ENCODE assay signal across 13 cellular contexts in the genomic region with DNA sequence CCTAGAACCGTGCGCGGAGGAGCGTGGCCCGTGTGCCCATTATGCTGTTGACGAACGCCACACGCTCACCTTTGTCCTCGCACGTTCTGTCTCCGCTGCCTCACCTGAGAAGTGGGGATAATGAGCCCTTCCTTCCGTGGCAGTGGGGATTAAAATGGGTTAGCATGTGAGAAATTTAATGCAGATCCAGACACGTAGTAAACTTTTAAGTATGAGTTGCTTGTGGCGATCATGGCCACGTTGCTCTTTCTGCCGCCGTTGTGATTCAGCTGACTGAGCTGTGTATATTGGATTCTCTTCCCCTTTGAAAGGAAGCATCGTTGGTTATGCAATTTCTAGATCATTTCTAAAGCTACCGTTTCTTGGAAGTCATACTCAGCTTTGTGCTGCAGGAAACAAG. TPM values are rescaled to one million over a fixed set of nuclear protein-coding genes. Genes with fewer than 3 reads are reported as not detected.
A peak's percentile ranks its signal among the peaks of the same experiment; 100 is the strongest.
DNase-seq lines count a peak whose midpoint lies in the region; ATAC-seq, FAIRE-seq and TF ChIP-seq lines count a peak whose summit lies in the region.
"Had no signal": no experiment of that assay in that cellular context is flagged by ENCODE, and none has a peak within 500 bp of the region (broad histone marks: within the 10 kb centered on the region; RNA-seq: fewer than 3 reads in every experiment).

No MANE protein-coding gene starts in this region.

- no peaks in the 10 kb centered on the region for H3K27me3 Mint-ChIP-seq in dendritic cell treated with granulocyte-macrophage colony-stimulating factor and Interleukin-4, amounts not matched to agents 40 ng/mL and 50 ng/mL, for 4 days
- no peaks in the 10 kb centered on the region for H3K27me3 Mint-ChIP-seq in natural killer cell treated with Interleukin-12 subunit alpha and Interleukin-12 subunit beta and Interleukin-15 and Interleukin-18, amount 100 ng/mL, for 72 hours

- peaks cover 0 to 56% (median 0%) of the 10 kb centered on the region in 4 donors for H3K4me1 ChIP-seq in Peyer's patch

- TF ChIP-seq POLR2A in Peyer's patch (IDR thresholded peaks at IDR 0.05) (no peak), H54 (IDR thresholded peaks at IDR 0.05; ENCODE audit: low read depth, low read length) (no peak)

- peaks cover 91% of the 10 kb centered on the region for H3K36me3 Mint-ChIP-seq in dendritic cell treated with granulocyte-macrophage colony-stimulating factor and Interleukin-4, amounts not matched to agents 40 ng/mL and 50 ng/mL, for 4 days (ENCODE audit: low read depth)
- peaks cover 9% of the 10 kb centered on the region for H3K36me3 Mint-ChIP-seq in natural killer cell treated with Interleukin-12 subunit alpha and Interleukin-12 subunit beta and Interleukin-15 and Interleukin-18, amount 100 ng/mL, for 72 hours

- H3K27me3 ChIP-seq in Peyer's patch: no peaks in the 10 kb centered on the region

- TF ChIP-seq CTCF in Peyer's patch (IDR thresholded peaks at IDR 0.05): no peak

- intact Hi-C loops in dendritic cell treated with granulocyte-macrophage colony-stimulating factor and Interleukin-4, amounts not matched to agents 40 ng/mL and 50 ng/mL, for 4 days (cut with micrococcal nuclease): loop anchor here (1.0 to 2.0 kb wide), 2 partner anchors 8 to 17 kb away; no protein-coding TSS in a partner anchor

- peak overlapping the region in 3 of 4 donors; percentile 46 to 88 (median 85) for H3K27ac ChIP-seq in Peyer's patch

- H3K4me3 Mint-ChIP-seq in dendritic cell treated with granulocyte-macrophage colony-stimulating factor and Interleukin-4, amounts not matched to agents 40 ng/mL and 50 ng/mL, for 4 days: peak overlapping the region; percentile 63
- H3K4me3 Mint-ChIP-seq in natural killer cell treated with Interleukin-12 subunit alpha and Interleukin-12 subunit beta and Interleukin-15 and Interleukin-18, amount 100 ng/mL, for 72 hours: peak overlapping the region; percentile 87
- H3K4me3 Mint-ChIP-seq: brain had no signal

- peak; percentile 51 to 61 for ATAC-seq in natural killer cell treated with Interleukin-12 subunit alpha and Interleukin-12 subunit beta and Interleukin-15 and Interleukin-18, amount 100 ng/mL, for 72 hours

- DNase-seq in GF-D8 (lab: John Stamatoyannopoulos, UW) (peak; percentile 92), Peyer's patch (no peak), NCI-H146 treated with DMSO at 0.1 percent for 48 hours (lab: John Stamatoyannopoulos, UW; ENCODE audit: unreplicated experiment) (no peak), RKO (ENCODE audit: low spot score) (no peak), middle frontal gyrus (ENCODE audit: extremely low spot score, low spot score) (no peak), H54 (ENCODE audit: insufficient read length, low spot score) (no peak)
- no peak for DNase-seq in natural killer cell treated with Interleukin-12 subunit alpha and Interleukin-12 subunit beta and Interleukin-15 and Interleukin-18, amount 100 ng/mL, for 72 hours (ENCODE audit: low spot score)
- DNase-seq: DMS 273 treated with DMSO at 0.1 percent for 48 hours, NCI-H2107, retina, RPMI8226 had no signal

- peaks cover 0 to 25% (median 0%) of the 10 kb centered on the region in 3 donors for H3K36me3 ChIP-seq in Peyer's patch

- H3K9me3 Mint-ChIP-seq in dendritic cell treated with granulocyte-macrophage colony-stimulating factor and Interleukin-4, amounts not matched to agents 40 ng/mL and 50 ng/mL, for 4 days: no peaks in the 10 kb centered on the region
- no peaks in the 10 kb centered on the region for H3K9me3 Mint-ChIP-seq in natural killer cell treated with Interleukin-12 subunit alpha and Interleukin-12 subunit beta and Interleukin-15 and Interleukin-18, amount 100 ng/mL, for 72 hours
- H3K9me3 Mint-ChIP-seq: brain had no signal

- no peak overlapping the region for H3K4me3 ChIP-seq in Peyer's patch

- peaks cover 91% of the 10 kb centered on the region for H3K4me1 Mint-ChIP-seq in dendritic cell treated with granulocyte-macrophage colony-stimulating factor and Interleukin-4, amounts not matched to agents 40 ng/mL and 50 ng/mL, for 4 days (ENCODE audit: low read depth)
- H3K4me1 Mint-ChIP-seq in natural killer cell treated with Interleukin-12 subunit alpha and Interleukin-12 subunit beta and Interleukin-15 and Interleukin-18, amount 100 ng/mL, for 72 hours (ENCODE audit: low read depth in 2 of 2): peaks cover 65 to 69% of the 10 kb centered on the region in 2 donors

- peak overlapping the region; percentile 96 for H3K27ac Mint-ChIP-seq in dendritic cell treated with granulocyte-macrophage colony-stimulating factor and Interleukin-4, amounts not matched to agents 40 ng/mL and 50 ng/mL, for 4 days
- peak overlapping the region; percentile 89 to 95 for H3K27ac Mint-ChIP-seq in natural killer cell treated with Interleukin-12 subunit alpha and Interleukin-12 subunit beta and Interleukin-15 and Interleukin-18, amount 100 ng/mL, for 72 hours

- no peak for FAIRE-seq in H54 (lab: Jason Lieb, UNC)

- H3K9me3 ChIP-seq in Peyer's patch: no peaks in the 10 kb centered on the region

RNA-seq across cellular contexts. Expression of a gene that starts 16.5 kb away (rescaled TPM):
- total RNA-seq in Peyer's patch: 10 to 100 TPM; 44.8 to 67.7 (median 55.7) TPM
- total RNA-seq in natural killer cell treated with Interleukin-12 subunit alpha and Interleukin-12 subunit beta and Interleukin-15 and Interleukin-18, amount 100 ng/mL, for 72 hours: 10 to 100 TPM; 37.3 to 56.9 TPM
